ENCODE assay signal across 16 cellular contexts in the genomic region with DNA sequence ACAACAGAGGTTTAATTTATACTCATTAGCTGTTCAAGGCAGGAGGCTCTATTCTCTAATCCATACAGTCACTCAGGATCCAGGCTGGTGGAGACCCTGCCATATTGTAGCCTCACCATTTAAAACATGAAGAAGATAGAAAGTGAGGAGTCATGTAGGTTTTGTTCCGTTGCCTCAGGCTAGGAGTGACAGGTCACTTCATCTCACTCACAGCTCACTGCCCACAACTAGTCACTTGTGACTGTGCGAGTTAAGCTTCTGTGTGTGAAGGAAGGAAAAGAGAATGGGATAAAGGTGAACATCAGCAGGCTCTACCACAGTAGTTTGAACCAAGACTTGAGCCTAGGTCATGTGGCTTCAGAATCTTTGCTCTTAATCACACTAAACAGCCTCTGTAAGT. TPM values are rescaled to one million over a fixed set of nuclear protein-coding genes. Genes with fewer than 3 reads are reported as not detected.
DNase-seq lines count a peak whose midpoint lies in the region; ATAC-seq and TF ChIP-seq lines count a peak whose summit lies in the region.
"Had no signal": no experiment of that assay in that cellular context is flagged by ENCODE, and none has a peak within 500 bp of the region (broad histone marks: within the 10 kb centered on the region; RNA-seq: fewer than 3 reads in every experiment).

No MANE protein-coding gene starts in this region.

- TF ChIP-seq CTCF in DND-41 (IDR thresholded peaks at IDR 0.05; ENCODE audit: borderline replicate concordance, extremely low read depth, low read length, poor library complexity, severe bottlenecking) = no peak
- TF ChIP-seq CTCF in RWPE1 (conservative IDR thresholded peaks at IDR 0.05; ENCODE audit: low read depth) = no peak

- H3K4me3 ChIP-seq in DND-41 (ENCODE audit: low read depth in 1 of 2, low read length in 2 of 2) = no peak overlapping the region
- H3K4me3 ChIP-seq: HAP-1 had no signal

- H3K9me3 ChIP-seq in DND-41 (ENCODE audit: insufficient read depth, low read length, severe bottlenecking) = no peaks in the 10 kb centered on the region
- H3K9me3 ChIP-seq: HAP-1 had no signal

- no peaks in the 10 kb centered on the region for H4K20me1 ChIP-seq in DND-41 (ENCODE audit: insufficient read depth, low read length)

- H3K9ac ChIP-seq in DND-41 (ENCODE audit: low read depth, low read length) = no peak overlapping the region

- POLR2A ChIA-PET in RWPE1 (lab: Yijun Ruan, JAX; ENCODE audit: low non-redundant PET) = no interaction called here

- H3K27ac ChIP-seq in DND-41 (ENCODE audit: low read length) (peak overlapping the region; percentile 38), RWPE1 (no peak overlapping the region)
- H3K27ac ChIP-seq: C4-2B had no signal

- CTCF ChIA-PET in RWPE1 (lab: Yijun Ruan, JAX) = interaction anchor here (0.6 kb wide), 1 partner anchor 18 kb away, joined by 3 read pairs; no protein-coding TSS in a partner anchor

- peaks cover 50% of the 10 kb centered on the region for H3K4me1 ChIP-seq in DND-41 (ENCODE audit: insufficient read depth, low read length)

- no peak for ATAC-seq in DND-41 (ENCODE audit: insufficient read depth, low read depth)
- ATAC-seq in esophagus mucosa = peak; percentile 47
- ATAC-seq in GM18861 (IDR thresholded peaks at IDR 0.05; ENCODE audit: unreplicated experiment) = no peak

- H3K4me2 ChIP-seq in DND-41 (ENCODE audit: insufficient read depth, low read length) = no peak overlapping the region

- no peak overlapping the region for H2AFZ ChIP-seq in DND-41 (ENCODE audit: low read depth, low read length)

- DNase-seq in DND-41 (no peak), RPMI7951 (ENCODE audit: low read depth) (peak; percentile 37), RWPE1 (ENCODE audit: low spot score) (no peak), SHP77 (lab: John Stamatoyannopoulos, UW) (no peak), DMS153 (lab: John Stamatoyannopoulos, UW) (no peak)
- DNase-seq: ACHN; CD4-positive, alpha-beta memory T cell; COR-L47; EL; IMR-90; KBM-7 had no signal

- H3K27me3 ChIP-seq in DND-41 (ENCODE audit: insufficient read depth, low read length, poor library complexity) = no peaks in the 10 kb centered on the region

- peaks cover 20% of the 10 kb centered on the region for H3K79me2 ChIP-seq in DND-41 (ENCODE audit: insufficient read depth, low read length)

- no peaks in the 10 kb centered on the region for H3K36me3 ChIP-seq in DND-41 (ENCODE audit: insufficient read depth, low read length)
- H3K36me3 ChIP-seq: HAP-1 had no signal

RNA-seq across cellular contexts. Expression of gene IGFBP2, which starts 9.0 kb away (rescaled TPM):
- total RNA-seq in RPMI7951 (2014; rRNA removed; shearing (Covaris generic)) = 3.5 and 6.4 TPM in 2 replicates
- total RNA-seq in esophagus mucosa = 192 TPM
- total RNA-seq: B cell; CD4-positive, alpha-beta memory T cell had no signal

Comparison
In these comparisons a context has a peak if more than half of its experiments do, and no peak if none do; other contexts are left out.
1. RNA of gene IGFBP2, which starts 9.0 kb away (total RNA-seq): 192 TPM in esophagus mucosa (single experiment); 3.5 to 6.4 TPM in RPMI7951; every median in the first group is over 10 times any median in the second.